1 cellular context compared by ENCODE assay signal in genomic region chr7:101077303-101078086, GRCh38.
A peak's percentile ranks its signal among the peaks of the same experiment; 100 is the strongest.
TF ChIP-seq lines count a peak whose summit lies in the region.

No MANE protein-coding gene starts in this region.

TF ChIP-seq in K562, 482 proteins besides CTCF, POLR2A, EP300 and RAD21 (continued from another document and continues in another):
- TF ChIP-seq, protein P1, sequence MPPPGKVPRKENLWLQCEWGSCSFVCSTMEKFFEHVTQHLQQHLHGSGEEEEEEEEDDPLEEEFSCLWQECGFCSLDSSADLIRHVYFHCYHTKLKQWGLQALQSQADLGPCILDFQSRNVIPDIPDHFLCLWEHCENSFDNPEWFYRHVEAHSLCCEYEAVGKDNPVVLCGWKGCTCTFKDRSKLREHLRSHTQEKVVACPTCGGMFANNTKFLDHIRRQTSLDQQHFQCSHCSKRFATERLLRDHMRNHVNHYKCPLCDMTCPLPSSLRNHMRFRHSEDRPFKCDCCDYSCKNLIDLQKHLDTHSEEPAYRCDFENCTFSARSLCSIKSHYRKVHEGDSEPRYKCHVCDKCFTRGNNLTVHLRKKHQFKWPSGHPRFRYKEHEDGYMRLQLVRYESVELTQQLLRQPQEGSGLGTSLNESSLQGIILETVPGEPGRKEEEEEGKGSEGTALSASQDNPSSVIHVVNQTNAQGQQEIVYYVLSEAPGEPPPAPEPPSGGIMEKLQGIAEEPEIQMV (tag; conservative IDR thresholded peaks at IDR 0.05; ENCODE audit: low read depth): no peak
- no peak for TF ChIP-seq RBM17 (IDR thresholded peaks at IDR 0.05; ENCODE audit: borderline replicate concordance, low read depth, low read length)
- TF ChIP-seq ELF4 (CRISPR knock-in tag; IDR thresholded peaks at IDR 0.05): 0 out of 2 replicates have a peak, but pooled peaks have one; percentile 15
- TF ChIP-seq ATF7 (IDR thresholded peaks at IDR 0.05): no peak; the same call in 1 of the 2 replicates
- no peak for TF ChIP-seq ZNF586 (CRISPR knock-in tag; conservative IDR thresholded peaks at IDR 0.05)
- peak; percentile 93 for TF ChIP-seq SMC3 (conservative IDR thresholded peaks at IDR 0.05; ENCODE audit: insufficient read depth, low read depth, low read length)
- TF ChIP-seq ELK1 (CRISPR knock-in tag; IDR thresholded peaks at IDR 0.05): no peak
- no peak for TF ChIP-seq ZBTB7A (IDR thresholded peaks at IDR 0.05; ENCODE audit: borderline replicate concordance, control insufficient read depth, low read depth, low read length)
- 0 out of 2 replicates have a peak, but pooled peaks have one; percentile 34 for TF ChIP-seq MXI1 (IDR thresholded peaks at IDR 0.05; ENCODE audit: low read depth, low read length)
- TF ChIP-seq E2F1 (CRISPR knock-in tag; IDR thresholded peaks at IDR 0.05): no peak
- TF ChIP-seq ZNF518B (CRISPR knock-in tag; IDR thresholded peaks at IDR 0.05): no peak
- no peak; the same call in 1 of the 2 replicates for TF ChIP-seq LARP7 (IDR thresholded peaks at IDR 0.05)
- no peak for TF ChIP-seq RBM15 (IDR thresholded peaks at IDR 0.05; ENCODE audit: insufficient read depth, low read length)
- peak; percentile 36; the same call in 1 of the 2 replicates for TF ChIP-seq BHLHE40 (IDR thresholded peaks at IDR 0.05; ENCODE audit: low read length)
- TF ChIP-seq ZBTB34 (CRISPR knock-in tag; IDR thresholded peaks at IDR 0.05): no peak
- no peak for TF ChIP-seq ZNF133 (CRISPR knock-in tag; IDR thresholded peaks at IDR 0.05)
- TF ChIP-seq TOE1 (IDR thresholded peaks at IDR 0.05; ENCODE audit: borderline replicate concordance): no peak
- no peak for TF ChIP-seq TOE1 (CRISPR knock-in tag; IDR thresholded peaks at IDR 0.05; ENCODE audit: borderline replicate concordance, low read depth)
- no peak for TF ChIP-seq HES1 (IDR thresholded peaks at IDR 0.05; ENCODE audit: low read depth)
- TF ChIP-seq ZNF511 (CRISPR knock-in tag; IDR thresholded peaks at IDR 0.05): no peak
- TF ChIP-seq, protein P2, sequence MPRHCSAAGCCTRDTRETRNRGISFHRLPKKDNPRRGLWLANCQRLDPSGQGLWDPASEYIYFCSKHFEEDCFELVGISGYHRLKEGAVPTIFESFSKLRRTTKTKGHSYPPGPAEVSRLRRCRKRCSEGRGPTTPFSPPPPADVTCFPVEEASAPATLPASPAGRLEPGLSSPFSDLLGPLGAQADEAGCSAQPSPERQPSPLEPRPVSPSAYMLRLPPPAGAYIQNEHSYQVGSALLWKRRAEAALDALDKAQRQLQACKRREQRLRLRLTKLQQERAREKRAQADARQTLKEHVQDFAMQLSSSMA (CRISPR knock-in tag; IDR thresholded peaks at IDR 0.05): no peak
- no peak for TF ChIP-seq BMI1 (IDR thresholded peaks at IDR 0.05; ENCODE audit: low read length)
- TF ChIP-seq NR3C1 (CRISPR knock-in tag; IDR thresholded peaks at IDR 0.05): no peak
- TF ChIP-seq FOXM1 (IDR thresholded peaks at IDR 0.05; ENCODE audit: low read depth): no peak
- no peak for TF ChIP-seq FOXM1 (CRISPR knock-in tag; IDR thresholded peaks at IDR 0.05; ENCODE audit: low read depth)
- no peak for TF ChIP-seq SMAD4 (CRISPR knock-in tag; conservative IDR thresholded peaks at IDR 0.05)
- no peak for TF ChIP-seq PURB (CRISPR knock-in tag; IDR thresholded peaks at IDR 0.05; ENCODE audit: low read depth)
- TF ChIP-seq ERF (CRISPR knock-in tag; IDR thresholded peaks at IDR 0.05): no peak
- TF ChIP-seq, protein P3, sequence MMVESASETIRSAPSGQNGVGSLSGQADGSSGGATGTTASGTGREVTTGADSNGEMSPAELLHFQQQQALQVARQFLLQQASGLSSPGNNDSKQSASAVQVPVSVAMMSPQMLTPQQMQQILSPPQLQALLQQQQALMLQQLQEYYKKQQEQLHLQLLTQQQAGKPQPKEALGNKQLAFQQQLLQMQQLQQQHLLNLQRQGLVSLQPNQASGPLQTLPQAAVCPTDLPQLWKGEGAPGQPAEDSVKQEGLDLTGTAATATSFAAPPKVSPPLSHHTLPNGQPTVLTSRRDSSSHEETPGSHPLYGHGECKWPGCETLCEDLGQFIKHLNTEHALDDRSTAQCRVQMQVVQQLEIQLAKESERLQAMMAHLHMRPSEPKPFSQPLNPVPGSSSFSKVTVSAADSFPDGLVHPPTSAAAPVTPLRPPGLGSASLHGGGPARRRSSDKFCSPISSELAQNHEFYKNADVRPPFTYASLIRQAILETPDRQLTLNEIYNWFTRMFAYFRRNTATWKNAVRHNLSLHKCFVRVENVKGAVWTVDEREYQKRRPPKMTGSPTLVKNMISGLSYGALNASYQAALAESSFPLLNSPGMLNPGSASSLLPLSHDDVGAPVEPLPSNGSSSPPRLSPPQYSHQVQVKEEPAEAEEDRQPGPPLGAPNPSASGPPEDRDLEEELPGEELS (CRISPR knock-in tag; IDR thresholded peaks at IDR 0.05; ENCODE audit: borderline replicate concordance): no peak
- no peak for TF ChIP-seq SNAPC5 (CRISPR knock-in tag; IDR thresholded peaks at IDR 0.05)
- TF ChIP-seq L3MBTL2 (IDR thresholded peaks at IDR 0.05): no peak
- 0 out of 4 replicates have a peak, but pooled peaks of 1 of the 2 experiments have one; percentile 30 for TF ChIP-seq TEAD1 (CRISPR knock-in tag; IDR thresholded peaks at IDR 0.05)
- TF ChIP-seq ZNF23 (CRISPR knock-in tag; IDR thresholded peaks at IDR 0.05): no peak
- peak; percentile 65; the same call in 1 of the 2 replicates for TF ChIP-seq ARID1B (IDR thresholded peaks at IDR 0.05)
- TF ChIP-seq ZNF699 (CRISPR knock-in tag; IDR thresholded peaks at IDR 0.05; ENCODE audit: insufficient replicate concordance): no peak
- TF ChIP-seq PTTG1 (tag; IDR thresholded peaks at IDR 0.05; ENCODE audit: low read depth): no peak
- TF ChIP-seq MCM3 (IDR thresholded peaks at IDR 0.05): no peak
- no peak for TF ChIP-seq U2AF1 (optimal IDR thresholded peaks at IDR 0.05; ENCODE audit: low read depth, low read length)
- TF ChIP-seq ZNF134 (CRISPR knock-in tag; conservative IDR thresholded peaks at IDR 0.05): no peak
- no peak for TF ChIP-seq HCFC1 (IDR thresholded peaks at IDR 0.05; ENCODE audit: low read depth, low read length)
- no peak for TF ChIP-seq STAT5A (IDR thresholded peaks at IDR 0.05; ENCODE audit: borderline replicate concordance, low read length)
- TF ChIP-seq PHF8 (IDR thresholded peaks at IDR 0.05; ENCODE audit: borderline replicate concordance, low read length): no peak
- TF ChIP-seq ZNF143 (CRISPR knock-in tag; IDR thresholded peaks at IDR 0.05): no peak
- TF ChIP-seq ZNF347 (CRISPR knock-in tag; IDR thresholded peaks at IDR 0.05; ENCODE audit: low read depth): no peak
- no peak for TF ChIP-seq SIN3B (IDR thresholded peaks at IDR 0.05; ENCODE audit: low read depth)
- 0 out of 2 replicates have a peak, but pooled peaks have one; percentile 19 for TF ChIP-seq KLF16 (IDR thresholded peaks at IDR 0.05)
- no peak for TF ChIP-seq CGGBP1 (CRISPR knock-in tag; IDR thresholded peaks at IDR 0.05)
